Comparison of ENCODE assay signal across 30 cellular contexts in genomic region chr4:116539744-116540143, GRCh38.
"Had no signal": no experiment of that assay in that cellular context is flagged by ENCODE, and none has a peak within 500 bp of the region (broad histone marks: within the 10 kb centered on the region; RNA-seq: fewer than 3 reads in every experiment).

No MANE protein-coding gene starts in this region.

- H3K4me3 ChIP-seq: colonic mucosa had no signal

- H3K4me1 Mint-ChIP-seq: activated CD4-positive, alpha-beta T cell treated with anti-CD3 and anti-CD28 coated beads, Interleukin-2, amount 10 ng/mL, durations not matched to agents 24 days and 14 days; activated naive CD8-positive, alpha-beta T cell treated with anti-CD3 and anti-CD28 coated beads for 36 hours; activated T-helper 17 cell treated with anti-CD3 and anti-CD28 coated beads, Interleukin-2, amount 50 U/mL, for 72 hours; central memory CD8-positive, alpha-beta T cell had no signal

- DNase-seq: activated CD4-positive, alpha-beta T cell treated with anti-CD3 and anti-CD28 coated beads, Interleukin-2, amount 10 ng/mL, durations not matched to agents 24 days and 14 days; activated CD4-positive, alpha-beta T cell treated with anti-CD3 and anti-CD28 coated beads, Interleukin-2, amount 50 U/mL, for 4 hours; activated CD8-positive, alpha-beta T cell treated with anti-CD3 and anti-CD28 coated beads for 36 hours; activated effector memory CD4-positive, alpha-beta T cell treated with anti-CD3 and anti-CD28 coated beads, Interleukin-2, amount 50 U/mL, for 16 hours; activated naive CD4-positive, alpha-beta T cell; activated naive CD4-positive, alpha-beta T cell treated with anti-CD3 and anti-CD28 coated beads, Interleukin-2, amount 50 U/mL, for 16 hours; activated naive CD8-positive, alpha-beta T cell treated with anti-CD3 and anti-CD28 coated beads for 36 hours; activated T-cell treated with anti-CD3 and anti-CD28 coated beads, Interleukin-2, amount 50 U/mL, for 1 hour; activated T-cell treated with anti-CD3 and anti-CD28 coated beads, Interleukin-2, amount 50 U/mL, for 72 hours; amniotic stem cell; aorta; brain microvascular endothelial cell; colonic mucosa; NCI-H1048; NCI-H1105 treated with DMSO at 0.1 percent for 48 hours; NCI-H1436; NCI-H1694; NCI-H2029; NCI-H2107; NCI-H2171; NCI-H510A; NCI-H526; NCI-H748 treated with DMSO at 0.1 percent for 48 hours; NK-92 treated with Interleukin-12 subunit alpha and Interleukin-12 subunit beta, amount 100 ng/mL, for 24 hours; SHP77; T1000 had no signal

- H3K27ac Mint-ChIP-seq: activated CD4-positive, alpha-beta T cell treated with anti-CD3 and anti-CD28 coated beads, Interleukin-2, amount 10 ng/mL, durations not matched to agents 24 days and 14 days; activated CD8-positive, alpha-beta T cell treated with anti-CD3 and anti-CD28 coated beads for 36 hours; activated naive CD8-positive, alpha-beta T cell treated with anti-CD3 and anti-CD28 coated beads for 36 hours; activated T-cell treated with anti-CD3 and anti-CD28 coated beads, Interleukin-2, amount 50 U/mL, for 72 hours; activated T-helper 17 cell treated with anti-CD3 and anti-CD28 coated beads, Interleukin-2, amount 50 U/mL, for 72 hours had no signal

- H3K27me3 Mint-ChIP-seq: activated CD4-positive, alpha-beta T cell treated with anti-CD3 and anti-CD28 coated beads, Interleukin-2, amount 10 ng/mL, durations not matched to agents 24 days and 14 days; activated CD8-positive, alpha-beta T cell treated with anti-CD3 and anti-CD28 coated beads for 36 hours; activated naive CD8-positive, alpha-beta T cell treated with anti-CD3 and anti-CD28 coated beads for 36 hours; activated T-helper 17 cell treated with anti-CD3 and anti-CD28 coated beads, Interleukin-2, amount 50 U/mL, for 72 hours; central memory CD8-positive, alpha-beta T cell had no signal

- H3K36me3 ChIP-seq: brain microvascular endothelial cell, colonic mucosa had no signal

- ATAC-seq: activated CD8-positive, alpha-beta T cell treated with anti-CD3 and anti-CD28 coated beads for 36 hours; activated T-cell treated with anti-CD3 and anti-CD28 coated beads, Interleukin-2, amount 50 U/mL, for 72 hours; activated T-helper 17 cell treated with anti-CD3 and anti-CD28 coated beads, Interleukin-2, amount 50 U/mL, for 72 hours; Panc1 had no signal

- H3K4me1 ChIP-seq: colonic mucosa had no signal

- H3K9me3 Mint-ChIP-seq: activated CD4-positive, alpha-beta T cell treated with anti-CD3 and anti-CD28 coated beads, Interleukin-2, amount 10 ng/mL, durations not matched to agents 24 days and 14 days; activated naive CD8-positive, alpha-beta T cell treated with anti-CD3 and anti-CD28 coated beads for 36 hours had no signal

- FAIRE-seq: TTC549 had no signal

- H3K9me3 ChIP-seq: colonic mucosa had no signal

- H3K36me3 Mint-ChIP-seq: activated naive CD8-positive, alpha-beta T cell treated with anti-CD3 and anti-CD28 coated beads for 36 hours had no signal

- H3K4me3 Mint-ChIP-seq: activated CD4-positive, alpha-beta T cell treated with anti-CD3 and anti-CD28 coated beads, Interleukin-2, amount 10 ng/mL, durations not matched to agents 24 days and 14 days; activated CD8-positive, alpha-beta T cell treated with anti-CD3 and anti-CD28 coated beads for 36 hours; activated naive CD8-positive, alpha-beta T cell treated with anti-CD3 and anti-CD28 coated beads for 36 hours; activated T-cell treated with anti-CD3 and anti-CD28 coated beads, Interleukin-2, amount 50 U/mL, for 72 hours; activated T-helper 17 cell treated with anti-CD3 and anti-CD28 coated beads, Interleukin-2, amount 50 U/mL, for 72 hours; central memory CD8-positive, alpha-beta T cell had no signal

- H3K27ac ChIP-seq: brain microvascular endothelial cell, colonic mucosa had no signal

- H3K27me3 ChIP-seq: brain microvascular endothelial cell, colonic mucosa had no signal
